8 cellular contexts compared by ENCODE assay signal in the genomic region with DNA sequence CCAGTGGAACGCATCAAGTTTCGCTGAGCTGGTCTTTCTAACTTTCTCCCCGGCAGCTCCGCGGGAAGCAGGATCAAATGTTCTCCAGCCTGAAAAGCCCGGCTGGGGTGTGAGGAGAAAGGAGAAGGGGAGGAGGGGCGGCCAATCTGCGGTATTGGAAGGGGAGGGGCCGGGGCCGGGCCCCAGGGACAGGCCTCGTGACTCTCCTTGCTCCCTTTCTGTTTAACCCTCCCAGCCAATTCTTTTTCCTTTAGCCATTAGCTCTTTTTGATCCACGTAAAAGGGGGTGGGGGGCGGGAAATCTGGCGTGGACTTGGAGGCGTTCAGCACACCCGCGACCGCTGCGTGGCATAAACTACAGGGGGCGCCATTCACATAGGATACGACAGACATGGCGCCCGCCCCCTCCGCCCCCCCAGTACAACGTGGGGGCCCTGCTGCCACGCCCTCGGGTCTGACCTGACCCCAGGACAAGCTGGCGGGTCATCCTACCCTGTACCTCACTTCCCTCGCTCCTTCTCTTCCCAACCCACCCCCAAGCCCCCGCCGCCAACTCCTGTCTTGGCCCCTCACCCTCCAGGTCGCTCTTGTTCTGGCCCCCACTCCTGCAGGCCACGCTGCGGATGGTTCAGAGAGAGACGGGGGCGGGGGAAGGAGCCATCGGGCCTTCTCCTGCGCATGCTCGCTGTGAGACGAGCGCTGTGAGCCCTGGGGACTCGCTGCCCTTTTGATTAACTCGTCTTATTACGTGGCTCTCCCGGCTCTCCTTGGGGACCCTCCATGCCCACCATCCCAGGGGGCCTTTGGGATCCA. TPM values are rescaled to one million over a fixed set of nuclear protein-coding genes. Genes with fewer than 3 reads are reported as not detected.
DNase-seq lines count a peak whose midpoint lies in the region; ATAC-seq, FAIRE-seq and TF ChIP-seq lines count a peak whose summit lies in the region.

No MANE protein-coding gene starts in this region.

- H3K9me2 ChIP-seq in hepatocyte (replicated peaks; ENCODE audit: insufficient read depth) = no peaks in the 10 kb centered on the region

- intact Hi-C loops in ascending aorta (cut with DNase I) = loop anchor here (5.0 to 10.0 kb wide), 2 partner anchors 309 to 787 kb away; no protein-coding TSS in a partner anchor

- H3K36me3 ChIP-seq in ascending aorta = no peaks in the 10 kb centered on the region
- H3K36me3 ChIP-seq in hepatocyte (replicated peaks; ENCODE audit: insufficient read depth, low read depth) = no peaks in the 10 kb centered on the region

- H3K9me3 ChIP-seq in ascending aorta = no peaks in the 10 kb centered on the region
- no peaks in the 10 kb centered on the region for H3K9me3 ChIP-seq in hepatocyte (ENCODE audit: low read depth)

- TF ChIP-seq CTCF in GM12864 (IDR thresholded peaks at IDR 0.05; ENCODE audit: low read depth, low read length, missing control alignments) = peak; percentile 71
- TF ChIP-seq CTCF in ascending aorta (IDR thresholded peaks at IDR 0.05) = peak; percentile 61 to 81 (median 79)
- peak; percentile 81 for TF ChIP-seq CTCF in hepatocyte (IDR thresholded peaks at IDR 0.05; ENCODE audit: poor library complexity)

- H3K4me2 ChIP-seq in hepatocyte = peak overlapping the region; percentile 82

- peak overlapping the region; percentile 58 for H2AFZ ChIP-seq in hepatocyte

- 2% methylated on average over 25 of the region's 45 CpGs for WGBS in hepatocyte (ENCODE audit: low lambda C conversion rate, missing lambda C conversion rate)

- H3K27ac ChIP-seq in ascending aorta (peak overlapping the region; percentile 68 to 83), hepatocyte (peak overlapping the region; percentile 55)

- H3K4me3 ChIP-seq in GM12864 (ENCODE audit: low read depth, low read length) (peak overlapping the region; percentile 51), ascending aorta (peak overlapping the region; percentile 51 to 58), hepatocyte (no peak overlapping the region)

- DNase-seq in GM12864 (ENCODE audit: low read depth) (peak; percentile 35), T-helper 2 cell (peak; percentile 30 to 80 (median 63)), ascending aorta (ENCODE audit: low spot score in 2 of 2) (peak; percentile 19 to 90), hepatocyte (ENCODE audit: low spot score) (peak; percentile 90), renal cortical epithelial cell (ENCODE audit: low read depth) (peak; percentile 51), urothelium cell line (ENCODE audit: low spot score) (peak; percentile 62)

- H3K27me3 ChIP-seq in ascending aorta (no peaks in the 10 kb centered on the region), hepatocyte (peaks cover 6% of the 10 kb centered on the region)

- FAIRE-seq in urothelium cell line (lab: Jason Lieb, UNC) = no peak

- H3K79me2 ChIP-seq in hepatocyte = no peaks in the 10 kb centered on the region

- no peaks in the 10 kb centered on the region for H4K20me1 ChIP-seq in hepatocyte (ENCODE audit: insufficient read depth, poor library complexity, severe bottlenecking)

- ATAC-seq in HG03354 (IDR thresholded peaks at IDR 0.05; ENCODE audit: poor library complexity, severe bottlenecking, unreplicated experiment) (peak; percentile 77), GM21717 (IDR thresholded peaks at IDR 0.05; ENCODE audit: unreplicated experiment) (no peak)

- H3K4me1 ChIP-seq in ascending aorta (peaks cover 0 to 3% of the 10 kb centered on the region in 2 donors), hepatocyte (ENCODE audit: insufficient read depth) (peaks cover 6% of the 10 kb centered on the region)

RNA-seq across cellular contexts. Expression of a gene that starts 7.8 kb away (rescaled TPM):
- total RNA-seq in ascending aorta (8.8 TPM), hepatocyte (2.8 and 5.8 TPM in 2 replicates), renal cortical epithelial cell (1.2 and 4.2 TPM in 2 replicates)
- polyA plus RNA-seq in hepatocyte = 1.4 and 3.8 TPM in 2 replicates

Comparison
In these comparisons a context has a peak if more than half of its experiments do, and no peak if none do; other contexts are left out.
1. DNase-seq: peak in every context shown above with its lines; median percentile 90 in hepatocyte; 63 in T-helper 2 cell; 62 in urothelium cell line; 54 in ascending aorta; 51 in renal cortical epithelial cell; 35 in GM12864.